In the genomic region with DNA sequence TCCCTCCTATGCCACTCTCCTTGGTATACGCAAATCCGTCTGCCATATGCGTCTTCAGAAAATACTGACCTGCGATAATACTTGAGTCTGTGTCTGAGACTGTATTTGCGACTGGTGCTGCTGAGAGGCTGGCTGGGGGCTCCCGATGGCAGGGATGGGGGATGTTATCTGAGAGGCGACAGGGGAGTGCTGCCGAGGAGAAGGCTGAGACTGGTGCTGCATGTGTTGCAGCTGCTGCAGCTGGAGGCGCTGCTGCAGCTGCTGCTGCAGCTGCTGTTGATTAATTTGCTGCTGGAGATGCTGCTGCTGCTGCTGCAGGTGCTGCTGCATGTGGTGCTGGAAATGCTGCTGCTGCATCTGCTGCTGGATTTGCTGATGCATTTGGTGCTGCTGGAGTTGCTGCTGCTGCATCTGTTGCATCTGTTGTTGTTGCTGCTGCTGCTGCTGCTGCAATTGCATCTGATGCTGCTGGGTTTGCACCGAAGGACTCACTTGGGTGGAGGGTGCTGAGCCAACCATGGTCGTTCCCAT, we compare ENCODE assay signal across 19 cellular contexts.
DNase-seq lines count a peak whose midpoint lies in the region; TF ChIP-seq lines count a peak whose summit lies in the region.
"Had no signal": no experiment of that assay in that cellular context is flagged by ENCODE, and none has a peak within 500 bp of the region (broad histone marks: within the 10 kb centered on the region; RNA-seq: fewer than 3 reads in every experiment).

No MANE protein-coding gene starts in this region.

- H2AFZ ChIP-seq in neural progenitor cell (replicated peaks), result no peak overlapping the region

- H3K4me3 Mint-ChIP-seq in neural progenitor cell, result no peak overlapping the region
- no peak overlapping the region for H3K4me3 Mint-ChIP-seq in activated T-helper 1 cell treated with anti-CD3 and anti-CD28 coated beads, Interleukin-12 subunit alpha, Interleukin-12 subunit beta, Interleukin-2, Interleukin-4 antibody, amounts not matched to agents 30 ng/mL and 10 ng/mL and 1 ng/mL, durations not matched to agents 14 hours and 24 hours and 36 hours
- H3K4me3 Mint-ChIP-seq: B cell had no signal

- peaks cover 4% of the 10 kb centered on the region for H3K9me3 Mint-ChIP-seq in neural progenitor cell
- peaks cover 8% of the 10 kb centered on the region for H3K9me3 Mint-ChIP-seq in activated T-helper 1 cell treated with anti-CD3 and anti-CD28 coated beads, Interleukin-12 subunit alpha, Interleukin-12 subunit beta, Interleukin-2, Interleukin-4 antibody, amounts not matched to agents 30 ng/mL and 10 ng/mL and 1 ng/mL, durations not matched to agents 14 hours and 24 hours and 36 hours

- DNase-seq in NCI-H1694 (lab: John Stamatoyannopoulos, UW), result peak; percentile 17
- DNase-seq in NCI-H1694 treated with DMSO at 0.1 percent for 48 hours (lab: John Stamatoyannopoulos, UW), result no peak
- peak; percentile 12 for DNase-seq in BE2C
- peak; percentile 87 for DNase-seq in NCI-H524 treated with DMSO at 0.1 percent for 48 hours (lab: John Stamatoyannopoulos, UW)
- DNase-seq in neural progenitor cell (ENCODE audit: low spot score), result no peak
- DNase-seq in activated T-helper 1 cell treated with anti-CD3 and anti-CD28 coated beads, Interleukin-12 subunit alpha, Interleukin-12 subunit beta, Interleukin-2, Interleukin-4 antibody, amounts not matched to agents 30 ng/mL and 10 ng/mL and 1 ng/mL, durations not matched to agents 14 hours and 24 hours and 36 hours (ENCODE audit: low spot score), result no peak
- no peak for DNase-seq in HK-2 (ENCODE audit: unreplicated experiment)
- DNase-seq: DND-41, H7, MG63, NCI-H1436 treated with DMSO at 0.1 percent for 48 hours, NCI-H2029 treated with DMSO at 0.1 percent for 48 hours, NCI-H82, Peyer's patch, T-helper 2 cell had no signal

- H3K27me3 Mint-ChIP-seq in neural progenitor cell (ENCODE audit: insufficient read depth, low read depth), result no peaks in the 10 kb centered on the region
- no peaks in the 10 kb centered on the region for H3K27me3 Mint-ChIP-seq in activated T-helper 1 cell treated with anti-CD3 and anti-CD28 coated beads, Interleukin-12 subunit alpha, Interleukin-12 subunit beta, Interleukin-2, Interleukin-4 antibody, amounts not matched to agents 30 ng/mL and 10 ng/mL and 1 ng/mL, durations not matched to agents 14 hours and 24 hours and 36 hours (ENCODE audit: insufficient read depth)
- H3K27me3 Mint-ChIP-seq: B cell had no signal

- peak overlapping the region; percentile 83 for H3K27ac Mint-ChIP-seq in neural progenitor cell
- no peak overlapping the region for H3K27ac Mint-ChIP-seq in activated T-helper 1 cell treated with anti-CD3 and anti-CD28 coated beads, Interleukin-12 subunit alpha, Interleukin-12 subunit beta, Interleukin-2, Interleukin-4 antibody, amounts not matched to agents 30 ng/mL and 10 ng/mL and 1 ng/mL, durations not matched to agents 14 hours and 24 hours and 36 hours
- H3K27ac Mint-ChIP-seq: B cell had no signal

- H3K4me3 ChIP-seq in BE2C (ENCODE audit: low read depth, low read length), result no peak overlapping the region
- H3K4me3 ChIP-seq in neural progenitor cell, result no peak overlapping the region
- H3K4me3 ChIP-seq: A549, GM12878, K562, MG63, Peyer's patch had no signal

- H3K9me3 ChIP-seq in BE2C (no peaks in the 10 kb centered on the region), neural progenitor cell (ENCODE audit: low read depth) (no peaks in the 10 kb centered on the region)
- H3K9me3 ChIP-seq: A549, MG63, Peyer's patch had no signal

- peaks cover 7% of the 10 kb centered on the region for H4K20me1 ChIP-seq in neural progenitor cell (ENCODE audit: low read depth)

- H3K9ac ChIP-seq in neural progenitor cell, result no peak overlapping the region

- intact Hi-C loops in activated T-helper 1 cell treated with anti-CD3 and anti-CD28 coated beads, Interleukin-12 subunit alpha, Interleukin-12 subunit beta, Interleukin-2, Interleukin-4 antibody, amounts not matched to agents 30 ng/mL and 10 ng/mL and 1 ng/mL, durations not matched to agents 14 hours and 24 hours and 36 hours (cut with micrococcal nuclease), result no loop called here

- H3K27ac ChIP-seq in neural progenitor cell, result no peak overlapping the region
- H3K27ac ChIP-seq: A549, Peyer's patch had no signal

- no peak overlapping the region for H3K4me2 ChIP-seq in neural progenitor cell
- H3K4me2 ChIP-seq: A549 had no signal

- no peaks in the 10 kb centered on the region for H3K36me3 ChIP-seq in BE2C
- H3K36me3 ChIP-seq in neural progenitor cell, result peaks cover 39% of the 10 kb centered on the region
- H3K36me3 ChIP-seq: MG63 had no signal

- TF ChIP-seq CTCF in BE2C (IDR thresholded peaks at IDR 0.05; ENCODE audit: low read depth, low read length) (no peak), neural progenitor cell (IDR thresholded peaks at IDR 0.05) (no peak)

- H3K36me3 Mint-ChIP-seq in neural progenitor cell, result peaks cover 32% of the 10 kb centered on the region
- no peaks in the 10 kb centered on the region for H3K36me3 Mint-ChIP-seq in activated T-helper 1 cell treated with anti-CD3 and anti-CD28 coated beads, Interleukin-12 subunit alpha, Interleukin-12 subunit beta, Interleukin-2, Interleukin-4 antibody, amounts not matched to agents 30 ng/mL and 10 ng/mL and 1 ng/mL, durations not matched to agents 14 hours and 24 hours and 36 hours (ENCODE audit: low read depth)

- H3K4me1 ChIP-seq in BE2C, result peaks cover 14% of the 10 kb centered on the region
- peaks cover 6% of the 10 kb centered on the region for H3K4me1 ChIP-seq in neural progenitor cell
- H3K4me1 ChIP-seq: A549, Peyer's patch had no signal

- H3K79me2 ChIP-seq in neural progenitor cell (ENCODE audit: low read depth), result peaks cover 6% of the 10 kb centered on the region

- H3F3A ChIP-seq in neural progenitor cell (ENCODE audit: low read depth), result peaks cover 42% of the 10 kb centered on the region

- no peaks in the 10 kb centered on the region for H3K27me3 ChIP-seq in BE2C
- H3K27me3 ChIP-seq in neural progenitor cell, result no peaks in the 10 kb centered on the region
- H3K27me3 ChIP-seq: MG63, Peyer's patch had no signal

- peaks cover 20% of the 10 kb centered on the region for H3K4me1 Mint-ChIP-seq in neural progenitor cell
- H3K4me1 Mint-ChIP-seq in activated T-helper 1 cell treated with anti-CD3 and anti-CD28 coated beads, Interleukin-12 subunit alpha, Interleukin-12 subunit beta, Interleukin-2, Interleukin-4 antibody, amounts not matched to agents 30 ng/mL and 10 ng/mL and 1 ng/mL, durations not matched to agents 14 hours and 24 hours and 36 hours (ENCODE audit: low read depth), result no peaks in the 10 kb centered on the region
- H3K4me1 Mint-ChIP-seq: B cell had no signal

Comparison
In these comparisons a context has a peak if more than half of its experiments do, and no peak if none do; other contexts are left out.
1. DNase-seq: peak in NCI-H1694 (single experiment), BE2C (single experiment) and NCI-H524 treated with DMSO at 0.1 percent for 48 hours (single experiment); none in NCI-H1694 treated with DMSO at 0.1 percent for 48 hours (single experiment), neural progenitor cell (single experiment), activated T-helper 1 cell treated with anti-CD3 and anti-CD28 coated beads, Interleukin-12 subunit alpha, Interleukin-12 subunit beta, Interleukin-2, Interleukin-4 antibody, amounts not matched to agents 30 ng/mL and 10 ng/mL and 1 ng/mL, durations not matched to agents 14 hours and 24 hours and 36 hours (single experiment) and HK-2 (single experiment).